Comparison of ENCODE assay signal across 19 cellular contexts in the genomic region with DNA sequence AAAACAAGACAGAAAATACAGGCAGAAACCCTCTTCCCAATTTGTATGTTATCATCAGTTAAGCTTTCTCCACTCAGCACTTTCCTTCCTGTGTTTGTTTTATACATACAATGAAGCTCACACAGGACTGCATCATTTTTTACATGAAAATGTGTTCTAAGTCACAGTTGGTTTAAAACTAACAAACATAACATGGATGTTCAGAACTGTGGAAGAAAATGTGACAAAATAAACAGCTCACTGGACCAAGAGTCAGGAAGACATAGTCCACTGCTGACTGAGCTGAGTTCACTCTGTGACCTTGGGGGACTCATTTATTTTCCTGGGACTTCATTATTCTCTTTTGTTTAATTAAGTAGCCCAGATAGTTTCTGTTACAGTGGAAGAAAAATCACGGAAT.
DNase-seq lines count a peak whose midpoint lies in the region; ATAC-seq, FAIRE-seq and TF ChIP-seq lines count a peak whose summit lies in the region.
"Had no signal": no experiment of that assay in that cellular context is flagged by ENCODE, and none has a peak within 500 bp of the region (broad histone marks: within the 10 kb centered on the region; RNA-seq: fewer than 3 reads in every experiment).

No MANE protein-coding gene starts in this region.

- TF ChIP-seq POLR2A in IMR-90 (IDR thresholded peaks at IDR 0.05; ENCODE audit: low read depth, low read length) = no peak

- POLR2A ChIA-PET in IMR-90 (lab: Charles Lee; ENCODE audit: unreplicated experiment) = no interaction called here

- no peak overlapping the region for H2BK15ac ChIP-seq in IMR-90 (ENCODE audit: low read depth, low read length)

- H2AK9ac ChIP-seq in IMR-90 (replicated peaks; ENCODE audit: low read depth, low read length, poor library complexity) = no peak overlapping the region

- H3K36me3 ChIP-seq in IMR-90 (ENCODE audit: control insufficient read depth, insufficient read depth, low read length) = peaks cover 22% of the 10 kb centered on the region

- no peak overlapping the region; the same call in 1 of the 2 replicates for H3K27ac ChIP-seq in IMR-90 (ENCODE audit: insufficient read depth, low read length)
- H3K27ac ChIP-seq: A549 had no signal

- in situ Hi-C loops in IMR-90 (cut with MboI; ENCODE audit: low sequenced_read_pairs) = no loop called here

- no peak overlapping the region for H4K5ac ChIP-seq in IMR-90 (ENCODE audit: low read depth, low read length)

- no peaks in the 10 kb centered on the region for H3K27me3 Mint-ChIP-seq in chondrocyte (ENCODE audit: low read depth)

- H3K4me1 ChIP-seq in IMR-90 (ENCODE audit: control insufficient read depth, insufficient read depth, low read length) = peaks cover 2% of the 10 kb centered on the region; the same call in 1 of the 2 replicates

- no TSS peak for BruUV-seq in IMR-90 (replicated peaks; lab: Mats Ljungman, UMichigan)

- no peak overlapping the region for H2AFZ ChIP-seq in IMR-90 (replicated peaks; ENCODE audit: low read length, poor library complexity)

- no peak overlapping the region for H3K56ac ChIP-seq in IMR-90 (ENCODE audit: extremely low read depth, insufficient read depth, low read length)

- dilution Hi-C loops in IMR-90 (cut with HindIII; ENCODE audit: low sequenced_read_pairs, unreplicated experiment) = no loop called here

- intact Hi-C loops in IMR-90 (cut with micrococcal nuclease) = loop anchor here (10.0 kb wide), 1 partner anchor 369 kb away; no protein-coding TSS in a partner anchor

- peaks cover 3% of the 10 kb centered on the region for H4K20me1 ChIP-seq in IMR-90 (ENCODE audit: insufficient read depth, low read length)

- FAIRE-seq in D721Med (lab: Jason Lieb, UNC) = no peak
- FAIRE-seq: A549, G401.6 had no signal

- no peak overlapping the region for H2BK20ac ChIP-seq in IMR-90 (ENCODE audit: low read depth, low read length)

- no peak for TF ChIP-seq RAD21 in IMR-90 (IDR thresholded peaks at IDR 0.05; ENCODE audit: low read length)

- H3K4me3 ChIP-seq in IMR-90 (ENCODE audit: insufficient read depth, low read depth, low read length) = no peak overlapping the region
- H3K4me3 ChIP-seq: A549 had no signal

- peaks cover 35% of the 10 kb centered on the region for H3K36me3 Mint-ChIP-seq in chondrocyte (ENCODE audit: low read depth)

- no peak overlapping the region for H3K4me3 Mint-ChIP-seq in chondrocyte (ENCODE audit: unreplicated experiment)

- no peak overlapping the region for H2BK5ac ChIP-seq in IMR-90 (ENCODE audit: low read depth, low read length, poor library complexity, severe bottlenecking)

- peak; percentile 3; the same call in 1 of the 2 replicates for ATAC-seq in IMR-90 (ENCODE audit: low read depth)
- ATAC-seq in GM21737 (IDR thresholded peaks at IDR 0.05; ENCODE audit: unreplicated experiment) = no peak
- ATAC-seq: A549 had no signal

- no peak overlapping the region for H2AK5ac ChIP-seq in IMR-90 (ENCODE audit: low read depth, low read length)

- no peak overlapping the region for H4K8ac ChIP-seq in IMR-90 (ENCODE audit: low read depth in 2 of 2, low read length in 2 of 2)

- no peak overlapping the region for H3K23ac ChIP-seq in IMR-90 (ENCODE audit: low read depth, low read length)

- no peaks in the 10 kb centered on the region for H3K27me3 ChIP-seq in IMR-90 (ENCODE audit: control insufficient read depth, insufficient read depth, low read length)

- peaks cover 24% of the 10 kb centered on the region for H3K4me1 Mint-ChIP-seq in chondrocyte (ENCODE audit: low read depth)

- H3K9me1 ChIP-seq in IMR-90 (ENCODE audit: insufficient read depth, low read length) = 0 out of 2 replicates have a peak, but pooled peaks cover 3% of the 10 kb centered on the region

- TF ChIP-seq CTCF in IMR-90 (conservative IDR thresholded peaks at IDR 0.05; ENCODE audit: low read depth, low read length) = no peak
- no peak for TF ChIP-seq CTCF in chondrocyte (IDR thresholded peaks at IDR 0.05)
- TF ChIP-seq CTCF in D721Med (IDR thresholded peaks at IDR 0.05; ENCODE audit: insufficient read depth, missing control alignments) = no peak

- CTCF ChIA-PET in IMR-90 (lab: Yijun Ruan, JAX) = no interaction called here

- H3K79me1 ChIP-seq in IMR-90 (ENCODE audit: low read depth in 1 of 2, low read length in 2 of 2) = peaks cover under 1 to 5% of the 10 kb centered on the region in 2 experiments; a peak in 2 of 4 replicates

- H3K9me3 Mint-ChIP-seq in chondrocyte (ENCODE audit: low read depth) = no peaks in the 10 kb centered on the region

- no peak overlapping the region for H3K4me2 ChIP-seq in IMR-90 (ENCODE audit: low read depth, low read length)
- H3K4me2 ChIP-seq: A549 had no signal

- H3K9ac ChIP-seq in IMR-90 (ENCODE audit: low read depth, low read length) = no peak overlapping the region

- H3K27ac Mint-ChIP-seq in chondrocyte (ENCODE audit: unreplicated experiment) = peak overlapping the region; percentile 34

- no peak overlapping the region for H3K4ac ChIP-seq in IMR-90 (ENCODE audit: low read depth, low read length)

- DNase-seq in IMR-90 = peak; percentile 24
- DNase-seq in chondrocyte (ENCODE audit: low spot score) = no peak
- peak; percentile 10 for DNase-seq in iris pigment epithelial cell (ENCODE audit: low read depth)
- peak; percentile 40 for DNase-seq in pulmonary artery endothelial cell (ENCODE audit: low read depth, low spot score)
- no peak for DNase-seq in D721Med (ENCODE audit: insufficient read length, low spot score)
- DNase-seq in SW480 (ENCODE audit: low spot score) = no peak
- DNase-seq: C1 segment of cervical spinal cord, DND-41, GOT3, KG1, NCI-H1048, NCI-H146, NCI-H2081, NCI-H510A, NCI-H774, SHP77 treated with DMSO at 0.1 percent for 48 hours had no signal

- no peaks in the 10 kb centered on the region for H3K9me3 ChIP-seq in IMR-90 (ENCODE audit: control insufficient read depth, insufficient read depth, low read length)
- H3K9me3 ChIP-seq: A549 had no signal

- no peak overlapping the region for H4K91ac ChIP-seq in IMR-90 (ENCODE audit: insufficient read depth, low read depth, low read length)

- no CpG with 5 or more reads among the region's 1 CpG for WGBS in IMR-90 (ENCODE audit: extremely low coverage in 2 of 2, insufficient read length in 1 of 2), 2 experiments

- H2BK120ac ChIP-seq in IMR-90 (ENCODE audit: low read depth, low read length) = no peak overlapping the region

- no peak overlapping the region for H3K14ac ChIP-seq in IMR-90 (replicated peaks; ENCODE audit: low read depth, low read length)

- no peak overlapping the region for H3K18ac ChIP-seq in IMR-90 (ENCODE audit: low read depth, low read length)

TF ChIP-seq in IMR-90, 13 proteins besides CTCF, POLR2A, EP300 and RAD21:
- no peak for TF ChIP-seq MXI1 (IDR thresholded peaks at IDR 0.05; ENCODE audit: borderline replicate concordance, low read depth, low read length)
- TF ChIP-seq MAZ (IDR thresholded peaks at IDR 0.05; ENCODE audit: borderline replicate concordance, low read depth, low read length) = no peak
- TF ChIP-seq RCOR1 (IDR thresholded peaks at IDR 0.05; ENCODE audit: insufficient replicate concordance, low read length) = no peak
- TF ChIP-seq BHLHE40 (IDR thresholded peaks at IDR 0.05; ENCODE audit: low read depth, low read length) = no peak
- no peak for TF ChIP-seq FOS (IDR thresholded peaks at IDR 0.05; ENCODE audit: low read depth, low read length)
- TF ChIP-seq NFE2L2 (IDR thresholded peaks at IDR 0.05; ENCODE audit: low read depth, low read length) = no peak
- TF ChIP-seq, protein P1, sequence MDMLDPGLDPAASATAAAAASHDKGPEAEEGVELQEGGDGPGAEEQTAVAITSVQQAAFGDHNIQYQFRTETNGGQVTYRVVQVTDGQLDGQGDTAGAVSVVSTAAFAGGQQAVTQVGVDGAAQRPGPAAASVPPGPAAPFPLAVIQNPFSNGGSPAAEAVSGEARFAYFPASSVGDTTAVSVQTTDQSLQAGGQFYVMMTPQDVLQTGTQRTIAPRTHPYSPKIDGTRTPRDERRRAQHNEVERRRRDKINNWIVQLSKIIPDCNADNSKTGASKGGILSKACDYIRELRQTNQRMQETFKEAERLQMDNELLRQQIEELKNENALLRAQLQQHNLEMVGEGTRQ (IDR thresholded peaks at IDR 0.05; ENCODE audit: low read depth, low read length) = no peak
- TF ChIP-seq ELK1 (IDR thresholded peaks at IDR 0.05; ENCODE audit: borderline replicate concordance, low read depth, low read length) = no peak
- no peak for TF ChIP-seq CEBPB (IDR thresholded peaks at IDR 0.05; ENCODE audit: low read depth, low read length)
- no peak for TF ChIP-seq MAFK (IDR thresholded peaks at IDR 0.05; ENCODE audit: low read depth, low read length)
- no peak for TF ChIP-seq SMC3 (IDR thresholded peaks at IDR 0.05; ENCODE audit: low read depth, low read length)
- TF ChIP-seq CHD1 (IDR thresholded peaks at IDR 0.05; ENCODE audit: low read depth, low read length) = no peak

Comparison
In these comparisons a context has a peak if more than half of its experiments do, and no peak if none do; other contexts are left out.
1. DNase-seq: peak in IMR-90 (single experiment), iris pigment epithelial cell (single experiment) and pulmonary artery endothelial cell (single experiment); none in chondrocyte (single experiment), D721Med (single experiment) and SW480 (single experiment).